8 cellular contexts compared by ENCODE assay signal in the genomic region with DNA sequence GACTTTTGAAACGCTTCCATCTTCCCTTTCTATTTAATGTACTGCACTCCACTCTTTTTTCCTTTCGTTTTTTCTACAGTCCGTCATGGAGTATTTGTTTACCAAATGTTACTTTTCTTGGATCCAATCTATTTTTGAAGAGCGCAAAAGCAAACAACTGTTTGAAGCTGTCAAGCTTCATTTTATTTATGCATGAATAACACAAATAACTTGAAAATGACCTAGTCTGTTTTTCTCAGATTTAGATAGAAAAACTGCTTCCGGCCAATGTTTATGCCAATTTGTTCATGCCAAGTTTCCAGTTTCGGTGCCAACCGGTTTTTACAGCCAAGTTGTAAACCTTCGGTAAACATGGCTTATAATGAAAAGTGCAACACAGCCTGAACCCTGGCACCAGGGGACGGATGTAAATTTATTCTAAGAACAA.
DNase-seq lines count a peak whose midpoint lies in the region; ATAC-seq, FAIRE-seq and TF ChIP-seq lines count a peak whose summit lies in the region.

No MANE protein-coding gene starts in this region.

- no peak for ATAC-seq in CD8-positive, alpha-beta T cell
- ATAC-seq in natural killer cell, result no peak

- H3K9me3 ChIP-seq in CD8-positive, alpha-beta T cell (ENCODE audit: low read length), result no peaks in the 10 kb centered on the region

- no peaks in the 10 kb centered on the region for H3K36me3 Mint-ChIP-seq in CD8-positive, alpha-beta T cell
- no peaks in the 10 kb centered on the region for H3K36me3 Mint-ChIP-seq in natural killer cell
- peaks cover 4% of the 10 kb centered on the region for H3K36me3 Mint-ChIP-seq in glutamatergic neuron (ENCODE audit: unreplicated experiment)

- POLR2A ChIA-PET in CD8-positive, alpha-beta T cell (lab: Charles Lee), result interaction anchor here (1.2 kb wide), 2 partner anchors 14 to 43 kb away, joined by 4 read pairs; no protein-coding TSS in a partner anchor

- intact Hi-C loops in CD8-positive, alpha-beta T cell (cut with DNase I, micrococcal nuclease), result no loop called here
- intact Hi-C loops in natural killer cell (cut with micrococcal nuclease), result no loop called here

- no peaks in the 10 kb centered on the region for H3K27me3 ChIP-seq in CD8-positive, alpha-beta T cell (ENCODE audit: insufficient read depth, low read length)

- H3K36me3 ChIP-seq in CD8-positive, alpha-beta T cell (ENCODE audit: insufficient read depth, low read length), result no peaks in the 10 kb centered on the region

- peak overlapping the region; percentile 75 for H3K4me3 Mint-ChIP-seq in CD8-positive, alpha-beta T cell
- H3K4me3 Mint-ChIP-seq in natural killer cell (no peak overlapping the region), glutamatergic neuron (ENCODE audit: unreplicated experiment) (no peak overlapping the region)

- no peak for TF ChIP-seq POLR2A in GM12892 (IDR thresholded peaks at IDR 0.05; ENCODE audit: low read depth, low read length)

- DNase-seq in CD8-positive, alpha-beta T cell, result no peak
- DNase-seq in NCI-H2196 treated with DMSO at 0.1 percent for 48 hours (lab: John Stamatoyannopoulos, UW; ENCODE audit: unreplicated experiment) (peak; percentile 40), dermis blood vessel endothelial cell (peak; percentile 93), natural killer cell (no peak), glutamatergic neuron (no peak), GM12892 (ENCODE audit: insufficient read length) (no peak), NCI-H187 (lab: John Stamatoyannopoulos, UW) (no peak)
- DNase-seq in effector CD4-positive, alpha-beta T cell, result no peak

- H3K27me3 Mint-ChIP-seq in CD8-positive, alpha-beta T cell (ENCODE audit: low read depth), result no peaks in the 10 kb centered on the region
- H3K27me3 Mint-ChIP-seq in natural killer cell (ENCODE audit: low read depth in 2 of 2), result no peaks in the 10 kb centered on the region
- no peaks in the 10 kb centered on the region for H3K27me3 Mint-ChIP-seq in glutamatergic neuron (ENCODE audit: unreplicated experiment)

- FAIRE-seq in GM12892 (lab: Jason Lieb, UNC), result no peak

- peaks cover 14% of the 10 kb centered on the region for H3K4me1 Mint-ChIP-seq in CD8-positive, alpha-beta T cell (ENCODE audit: low read depth)
- H3K4me1 Mint-ChIP-seq in natural killer cell (peaks cover 13 to 29% of the 10 kb centered on the region in 2 donors), glutamatergic neuron (ENCODE audit: low read depth, unreplicated experiment) (peaks cover 9% of the 10 kb centered on the region)

- no peaks in the 10 kb centered on the region for H3K4me1 ChIP-seq in CD8-positive, alpha-beta T cell (ENCODE audit: insufficient read depth, low read length)

- TF ChIP-seq CTCF in CD8-positive, alpha-beta T cell (IDR thresholded peaks at IDR 0.05), result no peak
- TF ChIP-seq CTCF in natural killer cell (IDR thresholded peaks at IDR 0.05) (no peak), glutamatergic neuron (IDR thresholded peaks at IDR 0.05; ENCODE audit: partially characterized antibody, unreplicated experiment) (no peak)

- no peaks in the 10 kb centered on the region for H3K9me3 Mint-ChIP-seq in CD8-positive, alpha-beta T cell
- H3K9me3 Mint-ChIP-seq in natural killer cell, result no peaks in the 10 kb centered on the region
- no peaks in the 10 kb centered on the region for H3K9me3 Mint-ChIP-seq in glutamatergic neuron (ENCODE audit: unreplicated experiment)

- CTCF ChIA-PET in CD8-positive, alpha-beta T cell (lab: Charles Lee), result no interaction called here

- H3K4me3 ChIP-seq in CD8-positive, alpha-beta T cell (ENCODE audit: low read depth, low read length), result no peak overlapping the region

- H3K27ac Mint-ChIP-seq in CD8-positive, alpha-beta T cell, result peak overlapping the region; percentile 33
- H3K27ac Mint-ChIP-seq in natural killer cell (peak overlapping the region; percentile 0 to 2), glutamatergic neuron (ENCODE audit: unreplicated experiment) (no peak overlapping the region)

- no peak overlapping the region for H3K27ac ChIP-seq in CD8-positive, alpha-beta T cell (ENCODE audit: low read depth, low read length)

Comparison
In these comparisons a context has a peak if more than half of its experiments do, and no peak if none do; other contexts are left out.
1. DNase-seq: peak in NCI-H2196 treated with DMSO at 0.1 percent for 48 hours (single experiment) and dermis blood vessel endothelial cell (single experiment); none in CD8-positive, alpha-beta T cell (0 of 7), natural killer cell (single experiment), glutamatergic neuron (single experiment), GM12892 (single experiment), effector CD4-positive, alpha-beta T cell (single experiment) and NCI-H187 (0 of 2).